In the genomic region with DNA sequence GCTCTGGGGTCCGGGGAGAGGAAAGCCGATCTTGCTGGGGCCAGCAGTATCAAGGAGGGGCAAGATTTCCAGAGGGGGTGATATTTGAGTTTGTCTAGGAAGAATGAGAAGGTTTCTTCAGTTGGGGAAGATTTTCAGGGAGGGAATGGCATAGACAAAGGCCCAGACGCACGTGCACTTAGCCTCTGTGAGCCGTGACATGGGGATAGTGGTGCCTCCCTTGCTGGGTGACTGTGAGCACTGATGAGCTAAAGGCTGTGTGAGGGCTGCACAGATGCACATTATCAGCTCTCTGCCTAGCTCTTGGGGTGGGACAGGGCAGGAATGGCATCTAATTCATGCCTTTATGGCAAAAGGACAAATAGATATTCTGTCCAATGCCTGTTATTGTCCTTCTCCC, we compare ENCODE assay signal across 16 cellular contexts. TPM values are rescaled to one million over a fixed set of nuclear protein-coding genes. Genes with fewer than 3 reads are reported as not detected.
DNase-seq lines count a peak whose midpoint lies in the region; ATAC-seq, FAIRE-seq and TF ChIP-seq lines count a peak whose summit lies in the region.
"Had no signal": no experiment of that assay in that cellular context is flagged by ENCODE, and none has a peak within 500 bp of the region (broad histone marks: within the 10 kb centered on the region; RNA-seq: fewer than 3 reads in every experiment).

No MANE protein-coding gene starts in this region.

- intact Hi-C loops in HepG2 (cut with micrococcal nuclease; ENCODE audit: unreplicated experiment): no loop called here
- intact Hi-C loops in right lobe of liver (cut with DNase I): no loop called here
- intact Hi-C loops in dorsolateral prefrontal cortex (cut with DNase I): no loop called here

- H3K9me3 Mint-ChIP-seq in endodermal cell: no peaks in the 10 kb centered on the region
- H3K9me3 Mint-ChIP-seq: CD4-positive, alpha-beta T cell had no signal

- no peak for TF ChIP-seq RAD21 in HepG2 (CRISPR knock-in tag; IDR thresholded peaks at IDR 0.05)

- no peaks in the 10 kb centered on the region for H3K36me3 ChIP-seq in HepG2 (replicated peaks in 1 of 2; ENCODE audit: control insufficient read depth in 1 of 2, insufficient read depth in 2 of 2, low read length in 2 of 2)
- H3K36me3 ChIP-seq in right lobe of liver: no peaks in the 10 kb centered on the region
- no peaks in the 10 kb centered on the region for H3K36me3 ChIP-seq in endodermal cell (ENCODE audit: control insufficient read depth, insufficient read depth, low read length)
- no peaks in the 10 kb centered on the region for H3K36me3 ChIP-seq in neuron (ENCODE audit: insufficient read depth, low read length)

- TF ChIP-seq EP300 in HepG2 (IDR thresholded peaks at IDR 0.05; ENCODE audit: low read depth in 2 of 2, low read length in 2 of 2): no peak
- no peak for TF ChIP-seq EP300 in HepG2 (CRISPR knock-in tag; IDR thresholded peaks at IDR 0.05; ENCODE audit: borderline replicate concordance)

- ATAC-seq in HepG2 (peak; percentile 13; the same call in 1 of the 3 replicates), right lobe of liver (no peak), HG03565 (IDR thresholded peaks at IDR 0.05; ENCODE audit: unreplicated experiment) (no peak)

- no peak overlapping the region for H3K9ac ChIP-seq in HepG2 (ENCODE audit: insufficient read depth, low read depth, low read length)
- H3K9ac ChIP-seq in endodermal cell (ENCODE audit: extremely low read depth, low read length, poor library complexity, severe bottlenecking): no peak overlapping the region
- H3K9ac ChIP-seq: GM23248 had no signal

- POLR2A ChIA-PET in HepG2 (lab: Yijun Ruan, JAX): no interaction called here

- in situ Hi-C loops in HepG2 (cut with HindIII; ENCODE audit: extremely low pct_ligation_motif_present, low pct_unique_long_range_greater_than_20kb): no loop called here

- H3K4me3 Mint-ChIP-seq in endodermal cell: no peak overlapping the region
- H3K4me3 Mint-ChIP-seq: B cell; CD4-positive, alpha-beta T cell had no signal

- no peak overlapping the region for H3K27ac Mint-ChIP-seq in endodermal cell
- H3K27ac Mint-ChIP-seq: B cell; CD4-positive, alpha-beta T cell had no signal

- H3K27me3 Mint-ChIP-seq in endodermal cell (ENCODE audit: insufficient read depth): peaks cover 2% of the 10 kb centered on the region
- H3K27me3 Mint-ChIP-seq: B cell; CD4-positive, alpha-beta T cell had no signal

- no peak for TF ChIP-seq CTCF in HepG2 (CRISPR knock-in tag; IDR thresholded peaks at IDR 0.05)
- no peak for TF ChIP-seq CTCF in right lobe of liver (IDR thresholded peaks at IDR 0.05)
- no peak for TF ChIP-seq CTCF in endodermal cell (conservative IDR thresholded peaks at IDR 0.05)
- TF ChIP-seq CTCF in dorsolateral prefrontal cortex (IDR thresholded peaks at IDR 0.05 in 54 of 56, conservative IDR thresholded peaks at IDR 0.05 in 2 of 56; ENCODE audit: low read depth in 1 of 56, partially characterized antibody in 56 of 56): no peak

- peaks cover 11% of the 10 kb centered on the region for H3K4me1 ChIP-seq in HepG2 (ENCODE audit: insufficient read depth, low read length)
- H3K4me1 ChIP-seq in right lobe of liver: peaks cover 0 to 11% (median 4%) of the 10 kb centered on the region in 4 donors
- no peaks in the 10 kb centered on the region for H3K4me1 ChIP-seq in endodermal cell (ENCODE audit: control insufficient read depth, insufficient read depth, low read length)
- H3K4me1 ChIP-seq in neuron (ENCODE audit: insufficient read depth, low read length): peaks cover 15% of the 10 kb centered on the region

- no peaks in the 10 kb centered on the region for H3K79me2 ChIP-seq in HepG2 (ENCODE audit: insufficient read depth, low read length)

- no peak for TF ChIP-seq POLR2A in HepG2 (IDR thresholded peaks at IDR 0.05; ENCODE audit: insufficient read depth in 1 of 2, low read depth in 2 of 2, low read length in 2 of 2)
- no peak for TF ChIP-seq POLR2A in right lobe of liver (IDR thresholded peaks at IDR 0.05)

- no peak overlapping the region for H2AFZ ChIP-seq in HepG2 (ENCODE audit: low read length)
- peak overlapping the region; percentile 6 for H2AFZ ChIP-seq in neuron (ENCODE audit: low read depth, low read length)
- H2AFZ ChIP-seq: GM23248 had no signal

- peaks cover 0 to 1% of the 10 kb centered on the region in 2 experiments; a peak in 1 of 5 replicates for H3K27me3 ChIP-seq in HepG2 (ENCODE audit: control insufficient read depth in 1 of 2, insufficient read depth in 2 of 2, low read length in 2 of 2)
- H3K27me3 ChIP-seq in right lobe of liver: no peaks in the 10 kb centered on the region
- no peaks in the 10 kb centered on the region for H3K27me3 ChIP-seq in endodermal cell (ENCODE audit: control insufficient read depth, insufficient read depth, low read length, poor library complexity, severe bottlenecking)
- no peaks in the 10 kb centered on the region for H3K27me3 ChIP-seq in neuron (ENCODE audit: insufficient read depth, low read length)
- H3K27me3 ChIP-seq in dorsolateral prefrontal cortex: no peaks in the 10 kb centered on the region

- no peak for FAIRE-seq in HepG2 (lab: Jason Lieb, UNC)
- FAIRE-seq: A204.1 had no signal

- H3K4me3 ChIP-seq in HepG2 (replicated peaks in 1 of 3; ENCODE audit: insufficient read depth in 1 of 3, low read depth in 2 of 3, low read length in 3 of 3) (no peak overlapping the region), right lobe of liver (no peak overlapping the region), endodermal cell (ENCODE audit: low read length) (no peak overlapping the region), neuron (ENCODE audit: low read length) (no peak overlapping the region), dorsolateral prefrontal cortex (no peak overlapping the region)
- H3K4me3 ChIP-seq: GM23248 had no signal

- DNase-seq in HepG2 (ENCODE audit: low spot score): no peak
- DNase-seq in right lobe of liver: no peak
- DNase-seq in endodermal cell: no peak
- DNase-seq in stimulated activated naive CD4-positive, alpha-beta T cell (lab: John Stamatoyannopoulos, UW): no peak
- no peak for DNase-seq in dorsolateral prefrontal cortex
- DNase-seq: C1 segment of cervical spinal cord; Calu3; CD4-positive, alpha-beta T cell; DMS 273 treated with DMSO at 0.1 percent for 48 hours; GM23248; H7 had no signal

- no peak overlapping the region for H3K4me2 ChIP-seq in HepG2 (ENCODE audit: low read depth, low read length)

- H3K9me3 ChIP-seq in HepG2 (ENCODE audit: low read length): no peaks in the 10 kb centered on the region
- no peaks in the 10 kb centered on the region for H3K9me3 ChIP-seq in right lobe of liver
- H3K9me3 ChIP-seq in endodermal cell (ENCODE audit: control insufficient read depth, low read length): no peaks in the 10 kb centered on the region
- H3K9me3 ChIP-seq in neuron (ENCODE audit: low read length): no peaks in the 10 kb centered on the region

- 30% methylated on average over 5 of the region's 5 CpGs for WGBS in HepG2 (ENCODE audit: low lambda C conversion rate)
- 100% methylated on average over 5 of the region's 5 CpGs for WGBS in right lobe of liver (ENCODE audit: insufficient coverage, low coverage, low lambda C conversion rate, missing lambda C conversion rate)
- WGBS in endodermal cell (ENCODE audit: insufficient coverage in 1 of 2, insufficient read length in 1 of 2), 2 experiments: 87 to 90% methylated on average over 4 to 5 of the region's 5 CpGs

- CTCF ChIA-PET in HepG2 (lab: Yijun Ruan, JAX; ENCODE audit: low intra/inter-chr PET ratio, low total read pairs): no interaction called here

- no peaks in the 10 kb centered on the region for H4K20me1 ChIP-seq in HepG2 (ENCODE audit: insufficient read depth, low read length)

- H3K27ac ChIP-seq in HepG2 (ENCODE audit: extremely low read length, insufficient read depth, low read length) (no peak overlapping the region), right lobe of liver (no peak overlapping the region), endodermal cell (ENCODE audit: low read depth, low read length) (peak overlapping the region; percentile 55), dorsolateral prefrontal cortex (no peak overlapping the region)
- H3K27ac ChIP-seq: GM23248 had no signal

- no TSS peak for BruUV-seq in HepG2 (replicated peaks; lab: Mats Ljungman, UMichigan)

- no peaks in the 10 kb centered on the region for H3K36me3 Mint-ChIP-seq in endodermal cell (ENCODE audit: low read depth)

- H3K4me1 Mint-ChIP-seq in endodermal cell: peaks cover 13% of the 10 kb centered on the region
- H3K4me1 Mint-ChIP-seq: B cell had no signal

RNA-seq across cellular contexts. Expression of gene CDCP2, which starts 1.8 kb away (rescaled TPM):
- total RNA-seq in HepG2 (2016; rRNA removed; fragmentation: Illumina TruSeq; extraction: Trizol): not detected in 2 replicates
- not detected in 2 replicates for total RNA-seq in HepG2 (2016; cell fraction: cytosol; rRNA removed; fragmentation: Illumina TruSeq; extraction: Trizol; ENCODE audit: low read depth)
- not detected in 2 replicates for total RNA-seq in HepG2 (2016; cell fraction: insoluble cytoplasmic fraction; rRNA removed; fragmentation: Illumina TruSeq; extraction: Trizol)
- not detected in 2 replicates for total RNA-seq in HepG2 (2016; cell fraction: membrane; rRNA removed; fragmentation: Illumina TruSeq; extraction: Trizol)
- total RNA-seq in HepG2 (2016; cell fraction: nucleus; rRNA removed; fragmentation: Illumina TruSeq; extraction: Trizol): not detected in 2 replicates
- polyA plus RNA-seq in HepG2 (2011; rRNA removed): 0.03 TPM in 1 of 2 replicates, not detected in the other
- not detected in 2 replicates for polyA plus RNA-seq in HepG2 (2011; cell fraction: cytosol; rRNA removed)
- polyA plus RNA-seq in HepG2 (2011; cell fraction: nucleus; rRNA removed): not detected in 2 replicates
- polyA plus RNA-seq in HepG2 (2012): not detected in 2 replicates
- polyA plus RNA-seq in HepG2 (2016; cell fraction: cytosol; fragmentation: Illumina TruSeq; extraction: Trizol; ENCODE audit: low read depth): not detected in 2 replicates
- polyA plus RNA-seq in HepG2 (2016; cell fraction: insoluble cytoplasmic fraction; fragmentation: Illumina TruSeq; extraction: Trizol; ENCODE audit: low read depth): not detected in 2 replicates
- polyA plus RNA-seq in HepG2 (2016; cell fraction: membrane; fragmentation: Illumina TruSeq; extraction: Trizol; ENCODE audit: low read depth): not detected in 2 replicates
- not detected in 2 replicates for polyA plus RNA-seq in HepG2 (2016; cell fraction: nucleus; fragmentation: Illumina TruSeq; extraction: Trizol; ENCODE audit: insufficient read depth, low read depth)
- polyA minus RNA-seq in HepG2 (2011; rRNA and poly(A)+ RNA removed; ENCODE audit: low replicate concordance): not detected in 2 replicates
- polyA minus RNA-seq in HepG2 (2011; cell fraction: cytosol; rRNA and poly(A)+ RNA removed): not detected in 2 replicates
- polyA minus RNA-seq in HepG2 (2011; cell fraction: nucleus; rRNA and poly(A)+ RNA removed): not detected in 2 replicates
- total RNA-seq in right lobe of liver: not detected
- total RNA-seq in endodermal cell: not detected
- polyA plus RNA-seq in endodermal cell (2013, experiment 1 of 2): not detected
- not detected for polyA plus RNA-seq in endodermal cell (2013, experiment 2 of 2)
- total RNA-seq in dorsolateral prefrontal cortex: 1 to 10 TPM in 2 of 120 experiments, under 1 TPM in 80, not detected in 38; 0.12 to 1.1 (median 0.39) TPM
- total RNA-seq: B cell; Calu3; CD4-positive, alpha-beta T cell; Daoy; GM23248; H7 had no signal
- polyA plus RNA-seq: GM23248 had no signal

RNA-seq across cellular contexts. Expression of gene CYB5RL, which starts 48.8 kb away (rescaled TPM):
- 4.1 and 5.0 TPM in 2 replicates for total RNA-seq in HepG2 (2016; rRNA removed; fragmentation: Illumina TruSeq; extraction: Trizol)
- total RNA-seq in HepG2 (2016; cell fraction: cytosol; rRNA removed; fragmentation: Illumina TruSeq; extraction: Trizol; ENCODE audit: low read depth): 4.4 and 6.3 TPM in 2 replicates
- total RNA-seq in HepG2 (2016; cell fraction: insoluble cytoplasmic fraction; rRNA removed; fragmentation: Illumina TruSeq; extraction: Trizol): 4.6 and 4.8 TPM in 2 replicates
- total RNA-seq in HepG2 (2016; cell fraction: membrane; rRNA removed; fragmentation: Illumina TruSeq; extraction: Trizol): 4.8 and 6.3 TPM in 2 replicates
- 2.2 and 3.2 TPM in 2 replicates for total RNA-seq in HepG2 (2016; cell fraction: nucleus; rRNA removed; fragmentation: Illumina TruSeq; extraction: Trizol)
- 3.7 and 3.9 TPM in 2 replicates for polyA plus RNA-seq in HepG2 (2011; rRNA removed)
- polyA plus RNA-seq in HepG2 (2011; cell fraction: cytosol; rRNA removed): 3.2 TPM in 2 replicates
- 6.4 and 7.3 TPM in 2 replicates for polyA plus RNA-seq in HepG2 (2011; cell fraction: nucleus; rRNA removed)
- 2.2 and 2.6 TPM in 2 replicates for polyA plus RNA-seq in HepG2 (2012)
- 5.6 and 6.5 TPM in 2 replicates for polyA plus RNA-seq in HepG2 (2016; cell fraction: cytosol; fragmentation: Illumina TruSeq; extraction: Trizol; ENCODE audit: low read depth)
- polyA plus RNA-seq in HepG2 (2016; cell fraction: insoluble cytoplasmic fraction; fragmentation: Illumina TruSeq; extraction: Trizol; ENCODE audit: low read depth): 2.7 and 2.9 TPM in 2 replicates
- 3.5 and 4.4 TPM in 2 replicates for polyA plus RNA-seq in HepG2 (2016; cell fraction: membrane; fragmentation: Illumina TruSeq; extraction: Trizol; ENCODE audit: low read depth)
- 4.5 and 5.3 TPM in 2 replicates for polyA plus RNA-seq in HepG2 (2016; cell fraction: nucleus; fragmentation: Illumina TruSeq; extraction: Trizol; ENCODE audit: insufficient read depth, low read depth)
- polyA minus RNA-seq in HepG2 (2011; rRNA and poly(A)+ RNA removed; ENCODE audit: low replicate concordance): 5.6 and 19.2 TPM in 2 replicates
- polyA minus RNA-seq in HepG2 (2011; cell fraction: cytosol; rRNA and poly(A)+ RNA removed): 0.79 and 1.4 TPM in 2 replicates
- 3.5 and 6.2 TPM in 2 replicates for polyA minus RNA-seq in HepG2 (2011; cell fraction: nucleus; rRNA and poly(A)+ RNA removed)
- 1 to 10 TPM; 2.5 to 4.6 (median 3.0) TPM for total RNA-seq in right lobe of liver
- 10 to 100 TPM in 1 of 2 donors, 1 to 10 TPM in 1; 8.2 to 11.0 TPM for total RNA-seq in endodermal cell
- 13.3 TPM for polyA plus RNA-seq in endodermal cell (2013, experiment 1 of 2)
- polyA plus RNA-seq in endodermal cell (2013, experiment 2 of 2): 12.0 TPM
- total RNA-seq in dorsolateral prefrontal cortex: 10 to 100 TPM in 34 of 120 experiments, 1 to 10 TPM in 86; 3.6 to 19.4 (median 8.7) TPM

RNA-seq across cellular contexts. Expression of gene MRPL37, which starts 49.0 kb away (rescaled TPM):
- total RNA-seq in HepG2 (2016; rRNA removed; fragmentation: Illumina TruSeq; extraction: Trizol): 127 and 143 TPM in 2 replicates
- total RNA-seq in HepG2 (2016; cell fraction: cytosol; rRNA removed; fragmentation: Illumina TruSeq; extraction: Trizol; ENCODE audit: low read depth): 107 and 109 TPM in 2 replicates
- 123 and 145 TPM in 2 replicates for total RNA-seq in HepG2 (2016; cell fraction: insoluble cytoplasmic fraction; rRNA removed; fragmentation: Illumina TruSeq; extraction: Trizol)
- 128 and 139 TPM in 2 replicates for total RNA-seq in HepG2 (2016; cell fraction: membrane; rRNA removed; fragmentation: Illumina TruSeq; extraction: Trizol)
- 50.3 and 58.7 TPM in 2 replicates for total RNA-seq in HepG2 (2016; cell fraction: nucleus; rRNA removed; fragmentation: Illumina TruSeq; extraction: Trizol)
- 26.5 and 31.7 TPM in 2 replicates for polyA plus RNA-seq in HepG2 (2011; rRNA removed)
- polyA plus RNA-seq in HepG2 (2011; cell fraction: cytosol; rRNA removed): 31.8 and 37.2 TPM in 2 replicates
- 15.6 and 18.1 TPM in 2 replicates for polyA plus RNA-seq in HepG2 (2011; cell fraction: nucleus; rRNA removed)
- polyA plus RNA-seq in HepG2 (2012): 81.3 and 106 TPM in 2 replicates
- polyA plus RNA-seq in HepG2 (2016; cell fraction: cytosol; fragmentation: Illumina TruSeq; extraction: Trizol; ENCODE audit: low read depth): 175 and 183 TPM in 2 replicates
- polyA plus RNA-seq in HepG2 (2016; cell fraction: insoluble cytoplasmic fraction; fragmentation: Illumina TruSeq; extraction: Trizol; ENCODE audit: low read depth): 248 and 256 TPM in 2 replicates
- 177 and 183 TPM in 2 replicates for polyA plus RNA-seq in HepG2 (2016; cell fraction: membrane; fragmentation: Illumina TruSeq; extraction: Trizol; ENCODE audit: low read depth)
- polyA plus RNA-seq in HepG2 (2016; cell fraction: nucleus; fragmentation: Illumina TruSeq; extraction: Trizol; ENCODE audit: insufficient read depth, low read depth): 106 TPM in 2 replicates
- polyA minus RNA-seq in HepG2 (2011; rRNA and poly(A)+ RNA removed; ENCODE audit: low replicate concordance): 34.6 and 75.1 TPM in 2 replicates
- polyA minus RNA-seq in HepG2 (2011; cell fraction: cytosol; rRNA and poly(A)+ RNA removed): 16.6 and 17.3 TPM in 2 replicates
- polyA minus RNA-seq in HepG2 (2011; cell fraction: nucleus; rRNA and poly(A)+ RNA removed): 12.8 and 13.4 TPM in 2 replicates
- 100 to 1,000 TPM in 1 of 6 experiments, 10 to 100 TPM in 5; 56.2 to 108 (median 73.4) TPM for total RNA-seq in right lobe of liver
- total RNA-seq in endodermal cell: 10 to 100 TPM; 84.5 to 95.8 TPM
- 87.1 TPM for polyA plus RNA-seq in endodermal cell (2013, experiment 1 of 2)
- 77.1 TPM for polyA plus RNA-seq in endodermal cell (2013, experiment 2 of 2)
- total RNA-seq in dorsolateral prefrontal cortex: 10 to 100 TPM; 33.5 to 66.9 (median 49.5) TPM
